ENCODE assay signal across 1 cellular context in the genomic region with DNA sequence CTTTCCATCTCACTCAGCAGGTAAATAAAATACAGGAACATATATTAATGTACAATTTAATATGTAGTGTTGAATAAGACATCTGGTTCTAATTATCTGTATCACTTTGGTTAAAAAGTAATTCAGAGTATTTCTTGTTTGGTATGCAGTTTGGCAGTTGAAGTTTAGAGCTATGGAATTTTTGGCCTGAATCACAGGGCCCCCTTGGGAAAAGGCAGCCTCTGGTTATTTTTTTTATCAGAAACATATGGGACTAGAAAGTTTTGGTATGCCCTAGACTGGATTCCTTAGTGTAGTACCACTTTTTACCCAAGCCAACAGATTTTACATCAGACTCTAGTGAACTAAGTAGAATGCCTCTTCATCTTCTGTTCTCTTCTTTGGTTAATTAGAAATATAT.
TF ChIP-seq lines count a peak whose summit lies in the region.

No MANE protein-coding gene starts in this region.

TF ChIP-seq in K562, 482 proteins besides CTCF, POLR2A, EP300 and RAD21:
- no peak for TF ChIP-seq TRIM24 (IDR thresholded peaks at IDR 0.05)
- TF ChIP-seq NCOR1 (IDR thresholded peaks at IDR 0.05), result no peak
- no peak for TF ChIP-seq ZBTB7A (IDR thresholded peaks at IDR 0.05; ENCODE audit: borderline replicate concordance, control insufficient read depth, low read depth, low read length)
- TF ChIP-seq ZKSCAN8 (CRISPR knock-in tag; IDR thresholded peaks at IDR 0.05), result no peak
- TF ChIP-seq ZNF263 (CRISPR knock-in tag; IDR thresholded peaks at IDR 0.05; ENCODE audit: borderline replicate concordance), result no peak
- TF ChIP-seq, protein P1, sequence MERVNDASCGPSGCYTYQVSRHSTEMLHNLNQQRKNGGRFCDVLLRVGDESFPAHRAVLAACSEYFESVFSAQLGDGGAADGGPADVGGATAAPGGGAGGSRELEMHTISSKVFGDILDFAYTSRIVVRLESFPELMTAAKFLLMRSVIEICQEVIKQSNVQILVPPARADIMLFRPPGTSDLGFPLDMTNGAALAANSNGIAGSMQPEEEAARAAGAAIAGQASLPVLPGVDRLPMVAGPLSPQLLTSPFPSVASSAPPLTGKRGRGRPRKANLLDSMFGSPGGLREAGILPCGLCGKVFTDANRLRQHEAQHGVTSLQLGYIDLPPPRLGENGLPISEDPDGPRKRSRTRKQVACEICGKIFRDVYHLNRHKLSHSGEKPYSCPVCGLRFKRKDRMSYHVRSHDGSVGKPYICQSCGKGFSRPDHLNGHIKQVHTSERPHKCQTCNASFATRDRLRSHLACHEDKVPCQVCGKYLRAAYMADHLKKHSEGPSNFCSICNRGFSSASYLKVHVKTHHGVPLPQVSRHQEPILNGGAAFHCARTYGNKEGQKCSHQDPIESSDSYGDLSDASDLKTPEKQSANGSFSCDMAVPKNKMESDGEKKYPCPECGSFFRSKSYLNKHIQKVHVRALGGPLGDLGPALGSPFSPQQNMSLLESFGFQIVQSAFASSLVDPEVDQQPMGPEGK (CRISPR knock-in tag; IDR thresholded peaks at IDR 0.05; ENCODE audit: borderline replicate concordance), result no peak
- TF ChIP-seq ZNF75A (CRISPR knock-in tag; IDR thresholded peaks at IDR 0.05), result no peak
- TF ChIP-seq ADNP (tag; IDR thresholded peaks at IDR 0.05), result no peak
- no peak for TF ChIP-seq ZNF445 (CRISPR knock-in tag; IDR thresholded peaks at IDR 0.05; ENCODE audit: low read depth)
- no peak for TF ChIP-seq ZNF316 (IDR thresholded peaks at IDR 0.05)
- TF ChIP-seq HDAC3 (IDR thresholded peaks at IDR 0.05; ENCODE audit: borderline replicate concordance, partially characterized antibody), result no peak
- TF ChIP-seq YY1 (IDR thresholded peaks at IDR 0.05; ENCODE audit: borderline replicate concordance in 1 of 3, control insufficient read depth in 1 of 3, extremely low read depth in 1 of 3, insufficient read depth in 3 of 3, insufficient read length in 1 of 3, insufficient replicate concordance in 2 of 3, low read depth in 1 of 3, low read length in 2 of 3), result no peak
- no peak for TF ChIP-seq KLF1 (tag; IDR thresholded peaks at IDR 0.05)
- TF ChIP-seq, protein P2, sequence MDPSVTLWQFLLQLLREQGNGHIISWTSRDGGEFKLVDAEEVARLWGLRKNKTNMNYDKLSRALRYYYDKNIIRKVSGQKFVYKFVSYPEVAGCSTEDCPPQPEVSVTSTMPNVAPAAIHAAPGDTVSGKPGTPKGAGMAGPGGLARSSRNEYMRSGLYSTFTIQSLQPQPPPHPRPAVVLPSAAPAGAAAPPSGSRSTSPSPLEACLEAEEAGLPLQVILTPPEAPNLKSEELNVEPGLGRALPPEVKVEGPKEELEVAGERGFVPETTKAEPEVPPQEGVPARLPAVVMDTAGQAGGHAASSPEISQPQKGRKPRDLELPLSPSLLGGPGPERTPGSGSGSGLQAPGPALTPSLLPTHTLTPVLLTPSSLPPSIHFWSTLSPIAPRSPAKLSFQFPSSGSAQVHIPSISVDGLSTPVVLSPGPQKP (CRISPR knock-in tag; IDR thresholded peaks at IDR 0.05), result no peak
- no peak for TF ChIP-seq GATAD2B (IDR thresholded peaks at IDR 0.05; ENCODE audit: borderline replicate concordance)
- no peak for TF ChIP-seq ZNF766 (CRISPR knock-in tag; conservative IDR thresholded peaks at IDR 0.05)
- no peak for TF ChIP-seq NELFE (IDR thresholded peaks at IDR 0.05; ENCODE audit: insufficient read depth, insufficient read length)
